In genomic region chr14:63964063-63964462, GRCh38 we compare ENCODE assay signal across 28 cellular contexts.
A peak's percentile ranks its signal among the peaks of the same experiment; 100 is the strongest.
DNase-seq lines count a peak whose midpoint lies in the region; ATAC-seq, FAIRE-seq and TF ChIP-seq lines count a peak whose summit lies in the region.
"Had no signal": no experiment of that assay in that cellular context is flagged by ENCODE, and none has a peak within 500 bp of the region (broad histone marks: within the 10 kb centered on the region; RNA-seq: fewer than 3 reads in every experiment).

No MANE protein-coding gene starts in this region.

- H3K4me1 ChIP-seq in mucosa of descending colon (ENCODE audit: low read depth) = peaks cover 10% of the 10 kb centered on the region
- H3K4me1 ChIP-seq: gastrocnemius medialis, pancreas, testis had no signal

- TF ChIP-seq CTCF in mucosa of descending colon (IDR thresholded peaks at IDR 0.05) = no peak

- H3K36me3 ChIP-seq in mucosa of descending colon (ENCODE audit: low read depth) = no peaks in the 10 kb centered on the region

- ATAC-seq in mucosa of descending colon = peak; percentile 73
- no peak for ATAC-seq in GM21367 (IDR thresholded peaks at IDR 0.05; ENCODE audit: unreplicated experiment)
- ATAC-seq in HG02970 (IDR thresholded peaks at IDR 0.05; ENCODE audit: low FRiP score, unreplicated experiment) = no peak
- ATAC-seq: activated CD4-positive, alpha-beta T cell treated with anti-CD3 and anti-CD28 coated beads for 36 hours; activated T-cell treated with anti-CD3 and anti-CD28 coated beads, Interleukin-2, amount 50 U/mL, for 72 hours; gastrocnemius medialis; right cardiac atrium; T-helper 17 cell had no signal

- H3K9me3 ChIP-seq in mucosa of descending colon = no peaks in the 10 kb centered on the region
- H3K9me3 ChIP-seq: gastrocnemius medialis, pancreas, testis had no signal

- intact Hi-C loops in mucosa of descending colon (cut with DNase I, micrococcal nuclease) = no loop called here

- FAIRE-seq in GM19239 (lab: Jason Lieb, UNC) = no peak
- FAIRE-seq: endometrium, pancreas had no signal

- no peak overlapping the region for H3K4me3 ChIP-seq in mucosa of descending colon
- H3K4me3 ChIP-seq: gastrocnemius medialis, hepatocyte, pancreas, SK-N-MC, testis had no signal

- DNase-seq in DMS153 (lab: John Stamatoyannopoulos, UW) (peak; percentile 6), DMS153 treated with DMSO at 0.1 percent for 48 hours (lab: John Stamatoyannopoulos, UW; ENCODE audit: unreplicated experiment) (no peak), NCI-H1092 treated with DMSO at 0.1 percent for 48 hours (lab: John Stamatoyannopoulos, UW) (peak; percentile 81), NCI-H774 (lab: John Stamatoyannopoulos, UW) (peak; percentile 57), mucosa of descending colon (peak in 1 of 3 donors; percentile 15), GM19239 (ENCODE audit: insufficient read length, low spot score) (no peak)
- DNase-seq: activated CD4-positive, alpha-beta T cell treated with anti-CD3 and anti-CD28 coated beads for 36 hours; activated naive CD4-positive, alpha-beta T cell treated with anti-CD3 and anti-CD28 coated beads, Interleukin-2, amount 50 U/mL, for 16 hours; activated T-cell treated with anti-CD3 and anti-CD28 coated beads, Interleukin-2, amount 50 U/mL, for 72 hours; aorta; CD4-positive, CD25-positive, alpha-beta regulatory T cell; gastrocnemius medialis; GDM1; Karpas-422; midbrain; NCI-H2107; NCI-H524 treated with DMSO at 0.1 percent for 48 hours; pancreas; right cardiac atrium; RPMI8226; stimulated activated naive CD4-positive, alpha-beta T cell treated with Interleukin-2 at 50 U/mL for 16 hours; T-helper 17 cell; testis had no signal

Comparison
In these comparisons a context has a peak if more than half of its experiments do, and no peak if none do; other contexts are left out.
1. DNase-seq: peak in DMS153 (single experiment), NCI-H1092 treated with DMSO at 0.1 percent for 48 hours (single experiment) and NCI-H774 (single experiment); none in DMS153 treated with DMSO at 0.1 percent for 48 hours (single experiment) and GM19239 (single experiment).